ENCODE assay signal across 9 cellular contexts in the genomic region with DNA sequence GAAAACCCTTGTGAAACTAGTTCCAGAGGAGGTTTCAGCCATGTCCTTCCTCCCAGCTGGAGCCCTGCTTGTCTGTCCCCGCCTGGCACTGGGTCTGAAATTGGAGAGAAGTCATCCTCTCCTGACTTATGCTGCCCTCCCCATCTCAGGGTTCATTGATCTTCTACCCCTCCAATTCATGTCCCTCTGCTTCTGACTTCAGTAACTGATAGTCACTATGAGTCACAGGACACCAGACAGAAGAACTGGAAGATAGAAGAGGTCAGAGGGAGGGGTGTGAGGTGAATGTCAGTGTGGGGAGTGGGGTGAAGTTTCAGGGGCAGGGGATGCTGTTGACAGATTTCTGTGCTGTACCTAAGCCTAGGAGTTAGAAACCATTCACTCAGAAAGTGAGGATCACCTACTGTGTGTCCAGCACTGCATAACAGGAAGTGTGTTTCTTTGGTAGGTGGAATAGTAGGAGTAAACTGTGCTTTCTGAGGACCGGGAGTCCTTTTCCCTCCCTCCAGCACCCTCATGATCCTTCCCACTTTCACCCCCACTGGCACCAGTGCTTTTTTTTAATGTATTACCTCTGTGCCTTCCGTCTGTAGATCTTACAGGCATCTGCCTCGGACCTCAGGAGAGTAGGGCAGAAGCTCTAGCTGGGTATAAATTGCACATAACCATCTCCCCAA. TPM values are rescaled to one million over a fixed set of nuclear protein-coding genes. Genes with fewer than 3 reads are reported as not detected.
A peak's percentile ranks its signal among the peaks of the same experiment; 100 is the strongest.
DNase-seq lines count a peak whose midpoint lies in the region; ATAC-seq, FAIRE-seq and TF ChIP-seq lines count a peak whose summit lies in the region.
"Had no signal": no experiment of that assay in that cellular context is flagged by ENCODE, and none has a peak within 500 bp of the region (broad histone marks: within the 10 kb centered on the region; RNA-seq: fewer than 3 reads in every experiment).

No MANE protein-coding gene starts in this region.

- no peaks in the 10 kb centered on the region for H3K9me2 ChIP-seq in SK-N-SH

- no peaks in the 10 kb centered on the region for H3K9me3 Mint-ChIP-seq in activated CD4-positive, alpha-beta memory T cell treated with anti-CD3 and anti-CD28 coated beads for 36 hours
- no peaks in the 10 kb centered on the region for H3K9me3 Mint-ChIP-seq in immature natural killer cell

- H3K4me2 ChIP-seq in SK-N-SH: peak overlapping the region; percentile 84

- peaks cover 39% of the 10 kb centered on the region for H3K36me3 Mint-ChIP-seq in activated CD4-positive, alpha-beta memory T cell treated with anti-CD3 and anti-CD28 coated beads for 36 hours
- peaks cover 20 to 43% (median 33%) of the 10 kb centered on the region in 3 donors for H3K36me3 Mint-ChIP-seq in immature natural killer cell

- no peaks in the 10 kb centered on the region for H3K27me3 Mint-ChIP-seq in activated CD4-positive, alpha-beta memory T cell treated with anti-CD3 and anti-CD28 coated beads for 36 hours
- peaks cover 0 to 7% (median 5%) of the 10 kb centered on the region in 3 donors for H3K27me3 Mint-ChIP-seq in immature natural killer cell (ENCODE audit: low read depth in 3 of 3)

- TF ChIP-seq EP300 in SK-N-SH (IDR thresholded peaks at IDR 0.05; ENCODE audit: borderline replicate concordance in 1 of 2, low read depth in 1 of 2, low read length in 1 of 2): no peak

- TF ChIP-seq CTCF in SK-N-SH (IDR thresholded peaks at IDR 0.05) (no peak), pancreas (IDR thresholded peaks at IDR 0.05) (no peak)

- no peaks in the 10 kb centered on the region for H4K20me1 ChIP-seq in SK-N-SH (ENCODE audit: insufficient read depth)

- peaks cover 37% of the 10 kb centered on the region for H3K4me1 Mint-ChIP-seq in activated CD4-positive, alpha-beta memory T cell treated with anti-CD3 and anti-CD28 coated beads for 36 hours (ENCODE audit: low read depth)
- peaks cover 15 to 16% of the 10 kb centered on the region in 2 donors for H3K4me1 Mint-ChIP-seq in immature natural killer cell

- intact Hi-C loops in activated CD4-positive, alpha-beta memory T cell treated with anti-CD3 and anti-CD28 coated beads for 36 hours (cut with micrococcal nuclease): no loop called here
- intact Hi-C loops in pancreas (cut with DNase I): no loop called here

- H3F3A ChIP-seq in SK-N-SH (replicated peaks; ENCODE audit: insufficient read depth): no peaks in the 10 kb centered on the region

- H2AFZ ChIP-seq in SK-N-SH (ENCODE audit: low read depth): peak overlapping the region; percentile 84

- WGBS in SK-N-SH (ENCODE audit: low lambda C conversion rate): 52% methylated on average over 4 of the region's 4 CpGs
- WGBS in pancreas, 2 donors: 38 to 56% methylated on average over 4 of the region's 4 CpGs

- CTCF ChIA-PET in SK-N-SH (lab: Yijun Ruan, JAX): no interaction called here
- CTCF ChIA-PET in activated CD4-positive, alpha-beta memory T cell treated with anti-CD3 and anti-CD28 coated beads for 36 hours (lab: Charles Lee): no interaction called here

- no peaks in the 10 kb centered on the region for H3K27me3 ChIP-seq in SK-N-SH (ENCODE audit: insufficient read depth)
- H3K27me3 ChIP-seq in stomach smooth muscle (ENCODE audit: control insufficient read depth in 1 of 2, insufficient read depth in 2 of 2, low read length in 2 of 2): no peaks in the 10 kb centered on the region
- H3K27me3 ChIP-seq in pancreas: no peaks in the 10 kb centered on the region

- ATAC-seq in SK-N-SH treated with all-trans-retinoic acid at 6 μM for 48 hours (no peak), pancreas (no peak)

- POLR2A ChIA-PET in SK-N-SH (lab: Yijun Ruan, JAX): interaction anchor here (0.6 kb wide), 1 partner anchor 132 kb away, joined by 3 read pairs; the partner anchor contains the start of gene TRIM26
- POLR2A ChIA-PET in activated CD4-positive, alpha-beta memory T cell treated with anti-CD3 and anti-CD28 coated beads for 36 hours (lab: Charles Lee): no interaction called here

- no peak for DNase-seq in SK-N-SH
- DNase-seq in activated CD4-positive, alpha-beta memory T cell treated with anti-CD3 and anti-CD28 coated beads for 36 hours: no peak
- no peak for DNase-seq in immature natural killer cell
- no peak for DNase-seq in ACHN
- no peak for DNase-seq in NCI-H69 (lab: John Stamatoyannopoulos, UW)
- no peak for DNase-seq in pancreas

- H3K4me3 ChIP-seq in SK-N-SH (ENCODE audit: low read depth in 2 of 2, low read length in 1 of 2) (peak overlapping the region; percentile 90 to 91; a peak in 3 of 4 replicates), stomach smooth muscle (ENCODE audit: low read length in 2 of 2) (peak overlapping the region; percentile 68 to 85), pancreas (peak overlapping the region in 2 of 4 donors; percentile 85 to 87)

- H3K36me3 ChIP-seq in SK-N-SH (replicated peaks in 1 of 2; ENCODE audit: control insufficient read depth in 1 of 2, insufficient read depth in 2 of 2, low read length in 1 of 2) (peaks cover 0 to 32% of the 10 kb centered on the region in 2 experiments), stomach smooth muscle (ENCODE audit: control insufficient read depth in 2 of 2, insufficient read depth in 2 of 2, low read length in 2 of 2) (peaks cover 28 to 31% of the 10 kb centered on the region in 2 donors), pancreas (peaks cover 0 to 8% (median 0%) of the 10 kb centered on the region in 3 donors)

- in situ Hi-C loops in ACHN (cut with HindIII; ENCODE audit: low pct_ligation_motif_present, low pct_unique_long_range_greater_than_20kb, low sequenced_read_pairs): no loop called here

- H3K9me3 ChIP-seq in SK-N-SH (no peaks in the 10 kb centered on the region), stomach smooth muscle (ENCODE audit: control insufficient read depth in 2 of 2, low read length in 2 of 2) (no peaks in the 10 kb centered on the region), pancreas (no peaks in the 10 kb centered on the region)

- no peak for TF ChIP-seq RAD21 in SK-N-SH (IDR thresholded peaks at IDR 0.05; ENCODE audit: low read length)

- no peak overlapping the region for H3K9ac ChIP-seq in SK-N-SH
- H3K9ac ChIP-seq in stomach smooth muscle (ENCODE audit: low read length in 2 of 2): peak overlapping the region in 1 of 2 donors; percentile 58

- peak overlapping the region; percentile 86 for H3K27ac Mint-ChIP-seq in activated CD4-positive, alpha-beta memory T cell treated with anti-CD3 and anti-CD28 coated beads for 36 hours
- peak overlapping the region in 5 of 6 donors; percentile 77 to 93 (median 90) for H3K27ac Mint-ChIP-seq in immature natural killer cell

- FAIRE-seq in pancreas (lab: Jason Lieb, UNC): no peak
- FAIRE-seq: A204.1 had no signal

- H3K4me1 ChIP-seq in SK-N-SH (ENCODE audit: control insufficient read depth in 1 of 2, insufficient read depth in 2 of 2, low read depth in 1 of 2, low read length in 1 of 2) (peaks cover 3 to 11% of the 10 kb centered on the region in 2 experiments; a peak in 3 of 4 replicates), stomach smooth muscle (ENCODE audit: control insufficient read depth, insufficient read depth, low read length) (peaks cover 10% of the 10 kb centered on the region), pancreas (peaks cover 0 to 3% (median 0%) of the 10 kb centered on the region in 3 donors)

- H3K79me2 ChIP-seq in SK-N-SH (ENCODE audit: insufficient read depth): peaks cover 7% of the 10 kb centered on the region; the same call in 1 of the 2 replicates

- H3K4me3 Mint-ChIP-seq in activated CD4-positive, alpha-beta memory T cell treated with anti-CD3 and anti-CD28 coated beads for 36 hours: peak overlapping the region; percentile 86
- peak overlapping the region; percentile 85 to 92 (median 86) for H3K4me3 Mint-ChIP-seq in immature natural killer cell

- peak overlapping the region in 1 of 2 experiments; percentile 55; a peak in 1 of 4 replicates for H3K27ac ChIP-seq in SK-N-SH (ENCODE audit: low read depth in 2 of 2, low read length in 1 of 2)
- H3K27ac ChIP-seq in stomach smooth muscle (ENCODE audit: low read length): peak overlapping the region; percentile 84
- H3K27ac ChIP-seq in pancreas: peak overlapping the region in 1 of 4 donors; percentile 78

TF ChIP-seq in SK-N-SH, 30 proteins besides CTCF, POLR2A, EP300 and RAD21 (continues in another document):
- TF ChIP-seq MAX (IDR thresholded peaks at IDR 0.05; ENCODE audit: low read depth): no peak

TF ChIP-seq in SK-N-SH treated with all-trans-retinoic acid at 6 μM for 48 hours, 23 proteins besides CTCF, POLR2A, EP300 and RAD21 (continues in another document):
- TF ChIP-seq GLIS3 (CRISPR knock-in tag; IDR thresholded peaks at IDR 0.05): no peak
- no peak for TF ChIP-seq POU6F1 (CRISPR knock-in tag; IDR thresholded peaks at IDR 0.05; ENCODE audit: borderline replicate concordance, low read depth)
- TF ChIP-seq ZNF565 (CRISPR knock-in tag; conservative IDR thresholded peaks at IDR 0.05; ENCODE audit: low read depth): no peak
- TF ChIP-seq TOX (CRISPR knock-in tag; IDR thresholded peaks at IDR 0.05; ENCODE audit: borderline replicate concordance): no peak

RNA-seq across cellular contexts. Expression of gene RPP21, which starts 0.6 kb away (rescaled TPM):
- polyA plus RNA-seq in SK-N-SH (2012; rRNA removed) (68.8 and 108 TPM in 2 replicates), immature natural killer cell (10 to 100 TPM; 55.3 to 57.0 (median 55.4) TPM), pancreas (10 to 100 TPM; 84.2 to 93.1 TPM)
- 40.2 and 60.4 TPM in 2 replicates for polyA plus RNA-seq in SK-N-SH (2012; cell fraction: cytosol; rRNA removed)
- 108 and 202 TPM in 2 replicates for polyA plus RNA-seq in SK-N-SH (2012; cell fraction: nucleus; rRNA removed)
- total RNA-seq in activated CD4-positive, alpha-beta memory T cell treated with anti-CD3 and anti-CD28 coated beads for 36 hours: 10 to 100 TPM; 34.6 to 38.3 TPM
- total RNA-seq in pancreas: 10 to 100 TPM; 21.2 to 31.6 (median 25.8) TPM

RNA-seq across cellular contexts. Expression of gene TRIM39, which starts 17.6 kb away (rescaled TPM):
- 6.5 and 7.4 TPM in 2 replicates for polyA plus RNA-seq in SK-N-SH (2012; rRNA removed)
- polyA plus RNA-seq in SK-N-SH (2012; cell fraction: cytosol; rRNA removed): 5.5 and 5.9 TPM in 2 replicates
- polyA plus RNA-seq in SK-N-SH (2012; cell fraction: nucleus; rRNA removed): 18.5 and 22.9 TPM in 2 replicates
- total RNA-seq in activated CD4-positive, alpha-beta memory T cell treated with anti-CD3 and anti-CD28 coated beads for 36 hours: 10 to 100 TPM; 13.7 to 15.6 TPM
- polyA plus RNA-seq in immature natural killer cell: 10 to 100 TPM in 2 of 3 donors, 1 to 10 TPM in 1; 3.3 to 16.1 (median 10.6) TPM
- 1 to 10 TPM; 5.6 to 8.6 (median 6.6) TPM for total RNA-seq in pancreas
- polyA plus RNA-seq in pancreas: 10 to 100 TPM; 10.2 to 12.5 TPM
